ENCODE assay signal across 11 cellular contexts in the genomic region with DNA sequence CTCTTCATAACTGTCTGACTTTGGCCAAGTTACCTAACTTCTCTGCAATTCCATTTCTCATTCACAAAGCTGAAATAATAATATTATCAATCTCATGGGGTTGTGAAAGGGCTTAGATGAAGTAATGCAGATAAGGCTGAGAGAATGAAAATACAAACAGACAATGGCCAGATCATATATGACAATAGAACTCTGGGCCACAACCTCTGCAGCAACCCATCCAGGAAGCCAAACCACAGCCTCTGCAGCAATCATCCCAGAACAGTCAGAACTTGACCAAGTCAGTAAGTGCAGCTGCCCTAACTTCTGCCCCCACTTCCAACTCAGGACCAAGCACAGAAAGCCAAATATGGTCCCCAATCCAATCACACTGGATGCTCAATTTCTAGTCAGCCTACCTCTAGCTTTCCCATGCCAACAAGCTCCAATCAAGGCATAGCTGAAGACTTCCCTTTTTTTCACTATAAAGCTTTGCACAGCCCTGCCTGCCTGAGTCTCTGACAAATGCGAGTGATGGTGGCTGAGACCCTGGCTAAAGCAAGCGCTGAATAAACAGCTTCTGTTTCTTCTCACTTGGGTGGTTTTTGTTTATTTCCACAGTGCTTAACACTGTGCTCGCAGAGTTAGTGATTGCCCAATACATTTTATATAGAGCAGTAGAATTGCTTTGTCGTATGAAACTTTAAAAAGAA. TPM values are rescaled to one million over a fixed set of nuclear protein-coding genes. Genes with fewer than 3 reads are reported as not detected.
DNase-seq lines count a peak whose midpoint lies in the region; ATAC-seq lines count a peak whose summit lies in the region.
"Had no signal": no experiment of that assay in that cellular context is flagged by ENCODE, and none has a peak within 500 bp of the region (broad histone marks: within the 10 kb centered on the region; RNA-seq: fewer than 3 reads in every experiment).

No MANE protein-coding gene starts in this region.

- no peaks in the 10 kb centered on the region for H3K9me3 Mint-ChIP-seq in activated naive CD8-positive, alpha-beta T cell treated with anti-CD3 and anti-CD28 coated beads, Interleukin-2, amount 10 ng/mL, durations not matched to agents 7 days and 5 days
- no peaks in the 10 kb centered on the region for H3K9me3 Mint-ChIP-seq in activated naive CD8-positive, alpha-beta T cell treated with anti-CD3 and anti-CD28 coated beads for 36 hours
- no peaks in the 10 kb centered on the region for H3K9me3 Mint-ChIP-seq in T-helper 1 cell treated with Interleukin-12 subunit alpha and Interleukin-12 subunit beta and Interleukin-4 antibody, amounts not matched to agents 30 μg/mL and 1 μg/mL, for 36 hours
- H3K9me3 Mint-ChIP-seq: CD4-positive, CD25-positive, alpha-beta regulatory T cell; neural crest cell had no signal

- peak; percentile 79 for ATAC-seq in activated naive CD8-positive, alpha-beta T cell treated with anti-CD3 and anti-CD28 coated beads, Interleukin-2, amount 10 ng/mL, durations not matched to agents 7 days and 5 days (ENCODE audit: low read depth)
- ATAC-seq in HG03095 (IDR thresholded peaks at IDR 0.05; ENCODE audit: unreplicated experiment) (peak; percentile 76), Right ventricle myocardium superior (ENCODE audit: poor library complexity) (no peak)

- H3K27me3 ChIP-seq in effector memory CD4-positive, alpha-beta T cell (replicated peaks; ENCODE audit: control insufficient read depth, insufficient read depth, low read length, poor library complexity, severe bottlenecking) = no peaks in the 10 kb centered on the region

- no peak for DNase-seq in activated naive CD8-positive, alpha-beta T cell treated with anti-CD3 and anti-CD28 coated beads, Interleukin-2, amount 10 ng/mL, durations not matched to agents 7 days and 5 days
- DNase-seq in activated naive CD8-positive, alpha-beta T cell treated with anti-CD3 and anti-CD28 coated beads for 36 hours = no peak
- no peak for DNase-seq in LoVo (ENCODE audit: low spot score)
- no peak for DNase-seq in effector memory CD4-positive, alpha-beta T cell
- no peak for DNase-seq in Right ventricle myocardium superior
- no peak for DNase-seq in stimulated activated CD4-positive, alpha-beta T cell treated with anti-CD3 and anti-CD28 coated beads, Interleukin-4, amount 100 ng/mL, for 1 hour
- DNase-seq: substantia nigra had no signal

- H3K27me3 Mint-ChIP-seq in activated naive CD8-positive, alpha-beta T cell treated with anti-CD3 and anti-CD28 coated beads, Interleukin-2, amount 10 ng/mL, durations not matched to agents 7 days and 5 days = peaks cover 2% of the 10 kb centered on the region
- no peaks in the 10 kb centered on the region for H3K27me3 Mint-ChIP-seq in activated naive CD8-positive, alpha-beta T cell treated with anti-CD3 and anti-CD28 coated beads for 36 hours
- H3K27me3 Mint-ChIP-seq in T-helper 1 cell treated with Interleukin-12 subunit alpha and Interleukin-12 subunit beta and Interleukin-4 antibody, amounts not matched to agents 30 μg/mL and 1 μg/mL, for 36 hours (ENCODE audit: low read depth) = no peaks in the 10 kb centered on the region

- H3K36me3 ChIP-seq in effector memory CD4-positive, alpha-beta T cell (ENCODE audit: control insufficient read depth, insufficient read depth, low read length) = no peaks in the 10 kb centered on the region

- intact Hi-C loops in Right ventricle myocardium superior (cut with DNase I) = loop anchor here (2.0 kb wide), 1 partner anchor 185 kb away; no protein-coding TSS in a partner anchor

- no peaks in the 10 kb centered on the region for H3K9me3 ChIP-seq in effector memory CD4-positive, alpha-beta T cell (ENCODE audit: control insufficient read depth, low read length)

- H3K4me3 Mint-ChIP-seq in activated naive CD8-positive, alpha-beta T cell treated with anti-CD3 and anti-CD28 coated beads, Interleukin-2, amount 10 ng/mL, durations not matched to agents 7 days and 5 days = no peak overlapping the region
- no peak overlapping the region for H3K4me3 Mint-ChIP-seq in activated naive CD8-positive, alpha-beta T cell treated with anti-CD3 and anti-CD28 coated beads for 36 hours
- no peak overlapping the region for H3K4me3 Mint-ChIP-seq in T-helper 1 cell treated with Interleukin-12 subunit alpha and Interleukin-12 subunit beta and Interleukin-4 antibody, amounts not matched to agents 30 μg/mL and 1 μg/mL, for 36 hours
- H3K4me3 Mint-ChIP-seq: CD4-positive, CD25-positive, alpha-beta regulatory T cell; neural crest cell had no signal

- POLR2A ChIA-PET in activated naive CD8-positive, alpha-beta T cell treated with anti-CD3 and anti-CD28 coated beads, Interleukin-2, amount 10 ng/mL, durations not matched to agents 7 days and 5 days (lab: Charles Lee) = interaction anchor here (0.9 kb wide), 1 partner anchor 35 kb away, joined by 4 read pairs; the partner anchor contains the start of gene TNPO3

- H3K4me1 Mint-ChIP-seq in activated naive CD8-positive, alpha-beta T cell treated with anti-CD3 and anti-CD28 coated beads, Interleukin-2, amount 10 ng/mL, durations not matched to agents 7 days and 5 days = peaks cover 19% of the 10 kb centered on the region
- peaks cover 6% of the 10 kb centered on the region for H3K4me1 Mint-ChIP-seq in activated naive CD8-positive, alpha-beta T cell treated with anti-CD3 and anti-CD28 coated beads for 36 hours
- peaks cover 26% of the 10 kb centered on the region for H3K4me1 Mint-ChIP-seq in T-helper 1 cell treated with Interleukin-12 subunit alpha and Interleukin-12 subunit beta and Interleukin-4 antibody, amounts not matched to agents 30 μg/mL and 1 μg/mL, for 36 hours (ENCODE audit: low read depth)

- no peak overlapping the region for H3K27ac ChIP-seq in effector memory CD4-positive, alpha-beta T cell (ENCODE audit: insufficient read depth, low read length, poor library complexity, severe bottlenecking)

- no peak overlapping the region for H3K27ac Mint-ChIP-seq in activated naive CD8-positive, alpha-beta T cell treated with anti-CD3 and anti-CD28 coated beads, Interleukin-2, amount 10 ng/mL, durations not matched to agents 7 days and 5 days
- H3K27ac Mint-ChIP-seq in activated naive CD8-positive, alpha-beta T cell treated with anti-CD3 and anti-CD28 coated beads for 36 hours = no peak overlapping the region
- H3K27ac Mint-ChIP-seq in T-helper 1 cell treated with Interleukin-12 subunit alpha and Interleukin-12 subunit beta and Interleukin-4 antibody, amounts not matched to agents 30 μg/mL and 1 μg/mL, for 36 hours = peak overlapping the region; percentile 7
- H3K27ac Mint-ChIP-seq: CD4-positive, CD25-positive, alpha-beta regulatory T cell had no signal

- no peak overlapping the region for H3K4me3 ChIP-seq in effector memory CD4-positive, alpha-beta T cell (ENCODE audit: insufficient read depth, low read depth, low read length, poor library complexity, severe bottlenecking)

- H3K4me1 ChIP-seq in effector memory CD4-positive, alpha-beta T cell (ENCODE audit: control insufficient read depth, insufficient read depth, low read length, poor library complexity, severe bottlenecking) = no peaks in the 10 kb centered on the region

- H3K36me3 Mint-ChIP-seq in activated naive CD8-positive, alpha-beta T cell treated with anti-CD3 and anti-CD28 coated beads, Interleukin-2, amount 10 ng/mL, durations not matched to agents 7 days and 5 days = no peaks in the 10 kb centered on the region
- H3K36me3 Mint-ChIP-seq in activated naive CD8-positive, alpha-beta T cell treated with anti-CD3 and anti-CD28 coated beads for 36 hours = no peaks in the 10 kb centered on the region
- H3K36me3 Mint-ChIP-seq in T-helper 1 cell treated with Interleukin-12 subunit alpha and Interleukin-12 subunit beta and Interleukin-4 antibody, amounts not matched to agents 30 μg/mL and 1 μg/mL, for 36 hours (ENCODE audit: low read depth) = no peaks in the 10 kb centered on the region
- H3K36me3 Mint-ChIP-seq: CD4-positive, CD25-positive, alpha-beta regulatory T cell had no signal

RNA-seq across cellular contexts. Expression of gene TNPO3, which starts 34.8 kb away (rescaled TPM):
- total RNA-seq in activated naive CD8-positive, alpha-beta T cell treated with anti-CD3 and anti-CD28 coated beads, Interleukin-2, amount 10 ng/mL, durations not matched to agents 7 days and 5 days = 10 to 100 TPM; 43.0 to 43.9 TPM
- total RNA-seq in activated naive CD8-positive, alpha-beta T cell treated with anti-CD3 and anti-CD28 coated beads for 36 hours = 10 to 100 TPM; 71.8 to 72.2 TPM
- 32.8 TPM for total RNA-seq in Right ventricle myocardium superior

RNA-seq across cellular contexts. Expression of gene TSPAN33, which starts 54.8 kb away (rescaled TPM):
- 10 to 100 TPM in 1 of 2 experiments, 1 to 10 TPM in 1; 9.5 to 10.0 TPM for total RNA-seq in activated naive CD8-positive, alpha-beta T cell treated with anti-CD3 and anti-CD28 coated beads, Interleukin-2, amount 10 ng/mL, durations not matched to agents 7 days and 5 days
- 10 to 100 TPM; 18.7 to 19.5 TPM for total RNA-seq in activated naive CD8-positive, alpha-beta T cell treated with anti-CD3 and anti-CD28 coated beads for 36 hours
- 11.8 TPM for total RNA-seq in Right ventricle myocardium superior
